Comparison of ENCODE assay signal across 26 cellular contexts in genomic region chr3:24386458-24386857, GRCh38.
"Had no signal": no experiment of that assay in that cellular context is flagged by ENCODE, and none has a peak within 500 bp of the region (broad histone marks: within the 10 kb centered on the region; RNA-seq: fewer than 3 reads in every experiment).

No MANE protein-coding gene starts in this region.

- H3K4me3 ChIP-seq: coronary artery, esophagus muscularis mucosa, heart right ventricle, left lung, pancreas, right lobe of liver, testis, tibial nerve, upper lobe of left lung had no signal

- DNase-seq: dermis blood vessel endothelial cell; effector memory CD4-positive, alpha-beta T cell; glutamatergic neuron; heart right ventricle; hippocampal formation; left cardiac atrium; left lung; mesendoderm; midbrain; naive thymus-derived CD8-positive, alpha-beta T cell; nephron progenitor cell; nucleus accumbens; pancreas; right lobe of liver; stimulated activated CD4-positive, alpha-beta T cell treated with anti-CD3 and anti-CD28 coated beads, Interleukin-2, amount 100 ng/mL, for 24 hours; stimulated activated CD4-positive, alpha-beta T cell treated with anti-CD3 and anti-CD28 coated beads, Interleukin-4, amount 100 ng/mL, for 24 hours; stimulated activated naive CD8-positive, alpha-beta T cell treated with anti-CD3 and anti-CD28 coated beads, Interleukin-15, Interleukin-2, amounts not matched to agents 100 U/mL and 50 U/mL, for 24 hours; substantia nigra; testis; upper lobe of left lung had no signal

- H3K9me3 ChIP-seq: esophagus muscularis mucosa, heart right ventricle, left lung, pancreas, right lobe of liver, testis, tibial nerve, upper lobe of left lung had no signal

- ATAC-seq: heart right ventricle; left lung; naive thymus-derived CD8-positive, alpha-beta T cell; pancreas; right lobe of liver; stimulated activated effector memory CD8-positive, alpha-beta T cell treated with anti-CD3 and anti-CD28 coated beads, Interleukin-12 subunit alpha, Interleukin-12 subunit beta, amount 100 ng/mL, for 72 hours; stimulated activated naive CD8-positive, alpha-beta T cell treated with anti-CD3 and anti-CD28 coated beads, Interleukin-15, Interleukin-2, amounts not matched to agents 100 U/mL and 50 U/mL, for 24 hours had no signal

- H3K36me3 Mint-ChIP-seq: naive thymus-derived CD8-positive, alpha-beta T cell; stimulated activated effector memory CD8-positive, alpha-beta T cell treated with anti-CD3 and anti-CD28 coated beads, Interleukin-12 subunit alpha, Interleukin-12 subunit beta, amount 100 ng/mL, for 72 hours had no signal

- H3K9me3 Mint-ChIP-seq: naive thymus-derived CD8-positive, alpha-beta T cell; nephron progenitor cell; stimulated activated effector memory CD8-positive, alpha-beta T cell treated with anti-CD3 and anti-CD28 coated beads, Interleukin-12 subunit alpha, Interleukin-12 subunit beta, amount 100 ng/mL, for 72 hours had no signal

- H3K27ac ChIP-seq: heart right ventricle, left lung, pancreas, right lobe of liver, testis, tibial nerve, upper lobe of left lung had no signal

- H3K4me1 ChIP-seq: right lobe of liver, testis, tibial nerve had no signal

- H3K4me3 Mint-ChIP-seq: naive thymus-derived CD8-positive, alpha-beta T cell; nephron progenitor cell; stimulated activated effector memory CD8-positive, alpha-beta T cell treated with anti-CD3 and anti-CD28 coated beads, Interleukin-12 subunit alpha, Interleukin-12 subunit beta, amount 100 ng/mL, for 72 hours had no signal

- H3K4me1 Mint-ChIP-seq: naive thymus-derived CD8-positive, alpha-beta T cell; nephron progenitor cell; stimulated activated effector memory CD8-positive, alpha-beta T cell treated with anti-CD3 and anti-CD28 coated beads, Interleukin-12 subunit alpha, Interleukin-12 subunit beta, amount 100 ng/mL, for 72 hours had no signal

- H3K27me3 ChIP-seq: esophagus muscularis mucosa, foreskin keratinocyte, heart right ventricle, left lung, pancreas, right lobe of liver, testis, tibial nerve, upper lobe of left lung had no signal

- H3K36me3 ChIP-seq: esophagus muscularis mucosa, heart right ventricle, left lung, pancreas, right lobe of liver, tibial nerve, upper lobe of left lung had no signal

- H3K27ac Mint-ChIP-seq: naive thymus-derived CD8-positive, alpha-beta T cell; nephron progenitor cell; progenitor cell of endocrine pancreas; stimulated activated effector memory CD8-positive, alpha-beta T cell treated with anti-CD3 and anti-CD28 coated beads, Interleukin-12 subunit alpha, Interleukin-12 subunit beta, amount 100 ng/mL, for 72 hours had no signal
